Comparison of ENCODE assay signal across 14 cellular contexts in the genomic region with DNA sequence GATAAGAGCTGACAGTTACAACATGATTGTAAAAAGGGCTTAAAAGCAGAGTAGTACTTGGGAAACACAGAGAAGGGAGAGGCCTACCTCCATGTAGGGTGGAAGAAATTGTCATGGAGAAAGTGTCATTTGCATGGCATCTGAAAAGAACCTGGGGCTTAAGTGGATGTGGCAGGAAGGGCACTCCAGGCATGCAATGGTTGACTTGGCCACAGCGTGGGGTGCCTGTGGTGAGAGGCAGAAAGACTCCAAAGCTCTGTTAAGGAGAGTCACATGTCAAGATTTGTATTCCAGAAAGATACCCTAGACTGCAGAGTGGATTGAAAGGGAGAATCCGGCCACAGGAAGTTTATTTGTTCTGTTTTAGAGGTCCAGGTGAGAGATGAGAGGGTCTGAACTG. TPM values are rescaled to one million over a fixed set of nuclear protein-coding genes. Genes with fewer than 3 reads are reported as not detected.
A peak's percentile ranks its signal among the peaks of the same experiment; 100 is the strongest.
DNase-seq lines count a peak whose midpoint lies in the region; ATAC-seq, FAIRE-seq and TF ChIP-seq lines count a peak whose summit lies in the region.
"Had no signal": no experiment of that assay in that cellular context is flagged by ENCODE, and none has a peak within 500 bp of the region (broad histone marks: within the 10 kb centered on the region; RNA-seq: fewer than 3 reads in every experiment).

No MANE protein-coding gene starts in this region.

- H3K27ac ChIP-seq in liver (ENCODE audit: low read depth in 1 of 2, low read length in 2 of 2), result peak overlapping the region; percentile 2 to 51
- H3K27ac ChIP-seq in HepG2 (ENCODE audit: extremely low read length, insufficient read depth, low read length), result no peak overlapping the region
- H3K27ac ChIP-seq in iPS DF 6.9 (ENCODE audit: low read length), result peak overlapping the region; percentile 77
- peak overlapping the region; percentile 37 to 83 (median 60) for H3K27ac ChIP-seq in tibial nerve
- H3K27ac ChIP-seq in Peyer's patch, result no peak overlapping the region
- H3K27ac ChIP-seq: hepatocyte, PC-9, vagina had no signal

- TF ChIP-seq EP300 in HepG2 (IDR thresholded peaks at IDR 0.05; ENCODE audit: low read depth in 2 of 2, low read length in 2 of 2) (no peak), HepG2 (CRISPR knock-in tag; IDR thresholded peaks at IDR 0.05; ENCODE audit: borderline replicate concordance) (no peak), tibial nerve (IDR thresholded peaks at IDR 0.05) (no peak)

- H3K27me3 ChIP-seq in liver (ENCODE audit: control insufficient read depth in 4 of 4, insufficient read depth in 4 of 4, low read length in 3 of 4) (no peaks in the 10 kb centered on the region), HepG2 (ENCODE audit: control insufficient read depth in 1 of 2, insufficient read depth in 2 of 2, low read length in 2 of 2) (no peaks in the 10 kb centered on the region), iPS DF 6.9 (ENCODE audit: control insufficient read depth, insufficient read depth, low read length) (no peaks in the 10 kb centered on the region), tibial nerve (no peaks in the 10 kb centered on the region), Peyer's patch (no peaks in the 10 kb centered on the region)
- H3K27me3 ChIP-seq: hepatocyte, vagina had no signal

- TF ChIP-seq CTCF in liver (IDR thresholded peaks at IDR 0.05; ENCODE audit: low read depth, low read length, missing input control), result no peak
- no peak for TF ChIP-seq CTCF in HepG2 (CRISPR knock-in tag; IDR thresholded peaks at IDR 0.05)
- TF ChIP-seq CTCF in WI38 (IDR thresholded peaks at IDR 0.05; ENCODE audit: low read depth, low read length), result 0 out of 2 replicates have a peak, but pooled peaks have one; percentile 2
- TF ChIP-seq CTCF in tibial nerve (IDR thresholded peaks at IDR 0.05), result no peak
- TF ChIP-seq CTCF in Peyer's patch (IDR thresholded peaks at IDR 0.05), result no peak

- peak overlapping the region; percentile 28 to 69 (median 30) for H3K4me3 ChIP-seq in liver (ENCODE audit: low read depth in 1 of 3, low read length in 3 of 3)
- H3K4me3 ChIP-seq in HepG2 (replicated peaks in 1 of 3; ENCODE audit: insufficient read depth in 1 of 3, low read depth in 2 of 3, low read length in 3 of 3), result no peak overlapping the region
- no peak overlapping the region for H3K4me3 ChIP-seq in WI38 (ENCODE audit: low read depth, low read length)
- H3K4me3 ChIP-seq in iPS DF 6.9 (ENCODE audit: low read length), result no peak overlapping the region
- peak overlapping the region in 2 of 4 donors; percentile 6 to 33 for H3K4me3 ChIP-seq in tibial nerve
- H3K4me3 ChIP-seq in Peyer's patch, result no peak overlapping the region
- H3K4me3 ChIP-seq: hepatocyte, PC-9, vagina had no signal

- no peak overlapping the region for H3K4me2 ChIP-seq in HepG2 (ENCODE audit: low read depth, low read length)
- H3K4me2 ChIP-seq: hepatocyte had no signal

- H3K4me1 ChIP-seq in liver (ENCODE audit: control insufficient read depth in 4 of 4, insufficient read depth in 4 of 4, low read length in 3 of 4) (peaks cover 0 to 31% (median 12%) of the 10 kb centered on the region in 4 donors), HepG2 (ENCODE audit: insufficient read depth, low read length) (peaks cover 30% of the 10 kb centered on the region), iPS DF 6.9 (ENCODE audit: control insufficient read depth, insufficient read depth, low read length) (no peaks in the 10 kb centered on the region; the same call in 1 of the 2 replicates), tibial nerve (peaks cover 0 to 34% (median 18%) of the 10 kb centered on the region in 4 donors), Peyer's patch (peaks cover 0 to 11% (median 0%) of the 10 kb centered on the region in 4 donors)

- in situ Hi-C loops in HepG2 (cut with HindIII; ENCODE audit: extremely low pct_ligation_motif_present, low pct_unique_long_range_greater_than_20kb), result no loop called here

- H3K9ac ChIP-seq in liver (ENCODE audit: low read depth in 1 of 2, low read length in 2 of 2) (no peak overlapping the region), HepG2 (ENCODE audit: insufficient read depth, low read depth, low read length) (no peak overlapping the region)

- H3K36me3 ChIP-seq in liver (ENCODE audit: control insufficient read depth in 4 of 4, insufficient read depth in 3 of 4, low read depth in 1 of 4, low read length in 3 of 4), result no peaks in the 10 kb centered on the region
- no peaks in the 10 kb centered on the region for H3K36me3 ChIP-seq in HepG2 (replicated peaks in 1 of 2; ENCODE audit: control insufficient read depth in 1 of 2, insufficient read depth in 2 of 2, low read length in 2 of 2)
- no peaks in the 10 kb centered on the region for H3K36me3 ChIP-seq in iPS DF 6.9 (ENCODE audit: control insufficient read depth, insufficient read depth, low read length)
- no peaks in the 10 kb centered on the region for H3K36me3 ChIP-seq in tibial nerve
- H3K36me3 ChIP-seq in Peyer's patch, result no peaks in the 10 kb centered on the region
- H3K36me3 ChIP-seq: vagina had no signal

- no peak for DNase-seq in HepG2 (ENCODE audit: low spot score)
- no peak for DNase-seq in iPS DF 6.9 (ENCODE audit: low read depth, low spot score)
- DNase-seq in tibial nerve (ENCODE audit: low spot score in 2 of 2), result no peak
- no peak for DNase-seq in Peyer's patch
- no peak for DNase-seq in GM19238 (ENCODE audit: insufficient read length, low spot score)
- DNase-seq: NCI-H2081 treated with DMSO at 0.1 percent for 48 hours, PC-9, small intestine, T1000 had no signal

- intact Hi-C loops in HepG2 (cut with micrococcal nuclease; ENCODE audit: unreplicated experiment), result no loop called here

- H4K20me1 ChIP-seq in HepG2 (ENCODE audit: insufficient read depth, low read length), result no peaks in the 10 kb centered on the region

- H3K79me2 ChIP-seq in HepG2 (ENCODE audit: insufficient read depth, low read length), result peaks cover 12% of the 10 kb centered on the region

- CTCF ChIA-PET in HepG2 (lab: Yijun Ruan, JAX; ENCODE audit: low intra/inter-chr PET ratio, low total read pairs), result no interaction called here

- no peak overlapping the region for H2AFZ ChIP-seq in HepG2 (ENCODE audit: low read length)
- H2AFZ ChIP-seq: hepatocyte, PC-9 had no signal

- H3K9me3 ChIP-seq in liver (ENCODE audit: control insufficient read depth in 4 of 4, low read length in 3 of 4) (no peaks in the 10 kb centered on the region), HepG2 (ENCODE audit: low read length) (no peaks in the 10 kb centered on the region), iPS DF 6.9 (ENCODE audit: control insufficient read depth, insufficient read depth, low read length) (no peaks in the 10 kb centered on the region), tibial nerve (no peaks in the 10 kb centered on the region), Peyer's patch (no peaks in the 10 kb centered on the region)
- H3K9me3 ChIP-seq: vagina had no signal

- ATAC-seq in HepG2 (no peak), HG02885 (IDR thresholded peaks at IDR 0.05; ENCODE audit: poor library complexity, unreplicated experiment) (no peak)

- POLR2A ChIA-PET in HepG2 (lab: Yijun Ruan, JAX), result no interaction called here

- no peak for FAIRE-seq in HepG2 (lab: Jason Lieb, UNC)
- FAIRE-seq: small intestine had no signal

- TF ChIP-seq POLR2A in HepG2 (IDR thresholded peaks at IDR 0.05; ENCODE audit: insufficient read depth in 1 of 2, low read depth in 2 of 2, low read length in 2 of 2), result no peak
- no peak for TF ChIP-seq POLR2A in tibial nerve (IDR thresholded peaks at IDR 0.05)
- no peak for TF ChIP-seq POLR2A in Peyer's patch (IDR thresholded peaks at IDR 0.05)

- BruUV-seq in HepG2 (replicated peaks; lab: Mats Ljungman, UMichigan), result no TSS peak

- TF ChIP-seq RAD21 in liver (IDR thresholded peaks at IDR 0.05) (no peak), HepG2 (CRISPR knock-in tag; IDR thresholded peaks at IDR 0.05) (no peak)

- 58% methylated on average over 2 of the region's 2 CpGs for WGBS in liver
- 92% methylated on average over 2 of the region's 2 CpGs for WGBS in HepG2 (ENCODE audit: low lambda C conversion rate)
- no CpG with 5 or more reads among the region's 2 CpGs for WGBS in iPS DF 6.9 (ENCODE audit: insufficient coverage, insufficient read length)
- 46 to 57% methylated on average over 2 of the region's 2 CpGs for WGBS in tibial nerve, 2 donors

RNA-seq across cellular contexts. Expression of gene POLR3G, which starts 2.4 kb away (rescaled TPM):
- 1 to 10 TPM in 1 of 2 donors, under 1 TPM in 1; 0.75 to 1.2 TPM for total RNA-seq in liver
- 1 to 10 TPM; 1.2 to 2.8 TPM for polyA plus RNA-seq in liver
- total RNA-seq in HepG2 (2016; rRNA removed; fragmentation: Illumina TruSeq; extraction: Trizol), result 7.3 and 11.2 TPM in 2 replicates
- 5.8 and 8.9 TPM in 2 replicates for total RNA-seq in HepG2 (2016; cell fraction: cytosol; rRNA removed; fragmentation: Illumina TruSeq; extraction: Trizol; ENCODE audit: low read depth)
- 7.7 and 11.7 TPM in 2 replicates for total RNA-seq in HepG2 (2016; cell fraction: insoluble cytoplasmic fraction; rRNA removed; fragmentation: Illumina TruSeq; extraction: Trizol)
- 2.9 and 4.4 TPM in 2 replicates for total RNA-seq in HepG2 (2016; cell fraction: membrane; rRNA removed; fragmentation: Illumina TruSeq; extraction: Trizol)
- total RNA-seq in HepG2 (2016; cell fraction: nucleus; rRNA removed; fragmentation: Illumina TruSeq; extraction: Trizol), result 6.5 and 7.3 TPM in 2 replicates
- polyA plus RNA-seq in HepG2 (2011; rRNA removed), result 1.1 and 1.2 TPM in 2 replicates
- polyA plus RNA-seq in HepG2 (2011; cell fraction: cytosol; rRNA removed), result 2.2 and 2.5 TPM in 2 replicates
- 0.93 and 1.4 TPM in 2 replicates for polyA plus RNA-seq in HepG2 (2011; cell fraction: nucleus; rRNA removed)
- polyA plus RNA-seq in HepG2 (2012), result 1.6 and 2.6 TPM in 2 replicates
- polyA plus RNA-seq in HepG2 (2016; cell fraction: cytosol; fragmentation: Illumina TruSeq; extraction: Trizol; ENCODE audit: low read depth), result 1.1 and 1.2 TPM in 2 replicates
- 9.9 and 10.9 TPM in 2 replicates for polyA plus RNA-seq in HepG2 (2016; cell fraction: insoluble cytoplasmic fraction; fragmentation: Illumina TruSeq; extraction: Trizol; ENCODE audit: low read depth)
- polyA plus RNA-seq in HepG2 (2016; cell fraction: membrane; fragmentation: Illumina TruSeq; extraction: Trizol; ENCODE audit: low read depth), result 1.7 and 2.6 TPM in 2 replicates
- 9.5 and 10.9 TPM in 2 replicates for polyA plus RNA-seq in HepG2 (2016; cell fraction: nucleus; fragmentation: Illumina TruSeq; extraction: Trizol; ENCODE audit: insufficient read depth, low read depth)
- 1.1 and 1.9 TPM in 2 replicates for polyA minus RNA-seq in HepG2 (2011; rRNA and poly(A)+ RNA removed; ENCODE audit: low replicate concordance)
- 0.59 and 0.97 TPM in 2 replicates for polyA minus RNA-seq in HepG2 (2011; cell fraction: cytosol; rRNA and poly(A)+ RNA removed)
- 1.2 and 1.5 TPM in 2 replicates for polyA minus RNA-seq in HepG2 (2011; cell fraction: nucleus; rRNA and poly(A)+ RNA removed)
- 1 to 10 TPM; 2.7 to 7.2 (median 4.9) TPM for total RNA-seq in tibial nerve
- total RNA-seq in Peyer's patch, result 1 to 10 TPM in 1 of 4 donors, under 1 TPM in 2, not detected in 1; 0.53 to 1.3 (median 0.76) TPM

RNA-seq across cellular contexts. Expression of gene MBLAC2, which starts 2.5 kb away (rescaled TPM):
- total RNA-seq in liver (1 to 10 TPM; 4.2 to 4.6 TPM), HepG2 (2016; rRNA removed; fragmentation: Illumina TruSeq; extraction: Trizol) (4.1 and 5.7 TPM in 2 replicates), tibial nerve (10 to 100 TPM in 1 of 4 donors, 1 to 10 TPM in 3; 8.2 to 10.5 (median 8.8) TPM), Peyer's patch (1 to 10 TPM; 4.1 to 8.1 (median 5.0) TPM)
- polyA plus RNA-seq in liver (1 to 10 TPM; 2.6 to 3.7 TPM), HepG2 (2011; rRNA removed) (2.9 and 3.5 TPM in 2 replicates)
- total RNA-seq in HepG2 (2016; cell fraction: cytosol; rRNA removed; fragmentation: Illumina TruSeq; extraction: Trizol; ENCODE audit: low read depth), result 0.61 and 0.62 TPM in 2 replicates
- 4.1 and 6.2 TPM in 2 replicates for total RNA-seq in HepG2 (2016; cell fraction: insoluble cytoplasmic fraction; rRNA removed; fragmentation: Illumina TruSeq; extraction: Trizol)
- 2.3 and 2.9 TPM in 2 replicates for total RNA-seq in HepG2 (2016; cell fraction: membrane; rRNA removed; fragmentation: Illumina TruSeq; extraction: Trizol)
- 6.9 and 7.1 TPM in 2 replicates for total RNA-seq in HepG2 (2016; cell fraction: nucleus; rRNA removed; fragmentation: Illumina TruSeq; extraction: Trizol)
- 2.2 TPM in 2 replicates for polyA plus RNA-seq in HepG2 (2011; cell fraction: cytosol; rRNA removed)
- polyA plus RNA-seq in HepG2 (2011; cell fraction: nucleus; rRNA removed), result 4.5 and 5.5 TPM in 2 replicates
- 4.1 and 4.9 TPM in 2 replicates for polyA plus RNA-seq in HepG2 (2012)
- 0.18 and 0.37 TPM in 2 replicates for polyA plus RNA-seq in HepG2 (2016; cell fraction: cytosol; fragmentation: Illumina TruSeq; extraction: Trizol; ENCODE audit: low read depth)
- polyA plus RNA-seq in HepG2 (2016; cell fraction: insoluble cytoplasmic fraction; fragmentation: Illumina TruSeq; extraction: Trizol; ENCODE audit: low read depth), result 8.7 and 9.4 TPM in 2 replicates
- 1.6 TPM in 2 replicates for polyA plus RNA-seq in HepG2 (2016; cell fraction: membrane; fragmentation: Illumina TruSeq; extraction: Trizol; ENCODE audit: low read depth)
- 9.2 and 10.1 TPM in 2 replicates for polyA plus RNA-seq in HepG2 (2016; cell fraction: nucleus; fragmentation: Illumina TruSeq; extraction: Trizol; ENCODE audit: insufficient read depth, low read depth)
- polyA minus RNA-seq in HepG2 (2011; rRNA and poly(A)+ RNA removed; ENCODE audit: low replicate concordance), result 9.0 and 11.4 TPM in 2 replicates
- 4.6 and 5.1 TPM in 2 replicates for polyA minus RNA-seq in HepG2 (2011; cell fraction: cytosol; rRNA and poly(A)+ RNA removed)
- 22.5 and 23.6 TPM in 2 replicates for polyA minus RNA-seq in HepG2 (2011; cell fraction: nucleus; rRNA and poly(A)+ RNA removed)

RNA-seq across cellular contexts. Expression of gene LYSMD3, which starts 52.3 kb away (rescaled TPM):
- total RNA-seq in liver (10 to 100 TPM; 13.0 to 23.6 TPM), HepG2 (2016; rRNA removed; fragmentation: Illumina TruSeq; extraction: Trizol) (13.8 and 22.2 TPM in 2 replicates), tibial nerve (10 to 100 TPM; 12.4 to 16.0 (median 14.4) TPM), Peyer's patch (10 to 100 TPM; 10.8 to 21.9 (median 15.0) TPM)
- polyA plus RNA-seq in liver (1 to 10 TPM; 8.8 to 9.1 TPM), HepG2 (2011; rRNA removed) (6.3 and 9.1 TPM in 2 replicates)
- 1.2 and 1.6 TPM in 2 replicates for total RNA-seq in HepG2 (2016; cell fraction: cytosol; rRNA removed; fragmentation: Illumina TruSeq; extraction: Trizol; ENCODE audit: low read depth)
- 14.2 and 20.5 TPM in 2 replicates for total RNA-seq in HepG2 (2016; cell fraction: insoluble cytoplasmic fraction; rRNA removed; fragmentation: Illumina TruSeq; extraction: Trizol)
- 6.5 and 8.4 TPM in 2 replicates for total RNA-seq in HepG2 (2016; cell fraction: membrane; rRNA removed; fragmentation: Illumina TruSeq; extraction: Trizol)
- 12.9 and 13.6 TPM in 2 replicates for total RNA-seq in HepG2 (2016; cell fraction: nucleus; rRNA removed; fragmentation: Illumina TruSeq; extraction: Trizol)
- polyA plus RNA-seq in HepG2 (2011; cell fraction: cytosol; rRNA removed), result 3.3 and 5.8 TPM in 2 replicates
- polyA plus RNA-seq in HepG2 (2011; cell fraction: nucleus; rRNA removed), result 2.4 and 3.9 TPM in 2 replicates
- polyA plus RNA-seq in HepG2 (2012), result 10.3 and 10.4 TPM in 2 replicates
- polyA plus RNA-seq in HepG2 (2016; cell fraction: cytosol; fragmentation: Illumina TruSeq; extraction: Trizol; ENCODE audit: low read depth), result 0.70 and 0.91 TPM in 2 replicates
- polyA plus RNA-seq in HepG2 (2016; cell fraction: insoluble cytoplasmic fraction; fragmentation: Illumina TruSeq; extraction: Trizol; ENCODE audit: low read depth), result 17.8 and 21.3 TPM in 2 replicates
- polyA plus RNA-seq in HepG2 (2016; cell fraction: membrane; fragmentation: Illumina TruSeq; extraction: Trizol; ENCODE audit: low read depth), result 3.1 and 4.0 TPM in 2 replicates
- 14.8 and 16.7 TPM in 2 replicates for polyA plus RNA-seq in HepG2 (2016; cell fraction: nucleus; fragmentation: Illumina TruSeq; extraction: Trizol; ENCODE audit: insufficient read depth, low read depth)
- 3.2 and 6.4 TPM in 2 replicates for polyA minus RNA-seq in HepG2 (2011; rRNA and poly(A)+ RNA removed; ENCODE audit: low replicate concordance)
- polyA minus RNA-seq in HepG2 (2011; cell fraction: cytosol; rRNA and poly(A)+ RNA removed), result 11.1 and 12.9 TPM in 2 replicates
- polyA minus RNA-seq in HepG2 (2011; cell fraction: nucleus; rRNA and poly(A)+ RNA removed), result 15.7 and 16.6 TPM in 2 replicates

Comparison
In these comparisons a context has a peak if more than half of its experiments do, and no peak if none do; other contexts are left out.
1. H3K27ac ChIP-seq: peak in liver (2 of 2), iPS DF 6.9 (single experiment) and tibial nerve (4 of 4); none in HepG2 (single experiment) and Peyer's patch (0 of 4).
2. H3K4me3 ChIP-seq: peak in liver (3 of 3); none in HepG2 (0 of 3), WI38 (single experiment), iPS DF 6.9 (single experiment) and Peyer's patch (0 of 4).